In genomic region chr19:31781542-31781941, GRCh38 we compare ENCODE assay signal across 7 cellular contexts.
"Had no signal": no experiment of that assay in that cellular context is flagged by ENCODE, and none has a peak within 500 bp of the region (broad histone marks: within the 10 kb centered on the region; RNA-seq: fewer than 3 reads in every experiment).

No MANE protein-coding gene starts in this region.

- H3K9me3 ChIP-seq: HAP-1 had no signal

- H3K4me3 ChIP-seq: GM23248, HAP-1 had no signal

- H3K4me1 Mint-ChIP-seq: IgD-negative memory B cell had no signal

- H3K4me3 Mint-ChIP-seq: HFFc6, IgD-negative memory B cell had no signal

- H3K27ac Mint-ChIP-seq: HFFc6 had no signal

- H3K27me3 Mint-ChIP-seq: IgD-negative memory B cell had no signal

- H3K4me1 ChIP-seq: HAP-1 had no signal

- DNase-seq: GM23248, GOT3, H7, HFFc6 had no signal

- H3K27ac ChIP-seq: GM23248, HL-60 had no signal

- H3K36me3 ChIP-seq: HAP-1 had no signal
